ENCODE assay signal across 8 cellular contexts in genomic region chr7:128387663-128388485, GRCh38. TPM values are rescaled to one million over a fixed set of nuclear protein-coding genes. Genes with fewer than 3 reads are reported as not detected.
DNase-seq lines count a peak whose midpoint lies in the region; ATAC-seq and TF ChIP-seq lines count a peak whose summit lies in the region.

No MANE protein-coding gene starts in this region.

- no peaks in the 10 kb centered on the region for H3K36me3 Mint-ChIP-seq in activated T-cell treated with anti-CD3 and anti-CD28 coated beads, Interleukin-2, amount 50 U/mL, for 72 hours (ENCODE audit: insufficient read depth in 2 of 2)

- no peaks in the 10 kb centered on the region for H3K79me1 ChIP-seq in neuronal stem cell (ENCODE audit: low read depth, low read length)

- DNase-seq in BE2C (peak; percentile 93), HT-29 (ENCODE audit: low spot score) (peak; percentile 88), PC-9 (peak; percentile 49 to 72), fibroblast of pulmonary artery (ENCODE audit: low read depth) (peak; percentile 82), neuronal stem cell (ENCODE audit: low spot score) (peak; percentile 92), testis (peak; percentile 83)
- DNase-seq in activated T-cell treated with anti-CD3 and anti-CD28 coated beads, Interleukin-2, amount 50 U/mL, for 72 hours: peak; percentile 74 to 78

- CTCF ChIA-PET in PC-9 (lab: Charles Lee): interaction anchor here (0.6 to 3.2 kb wide), 10 partner anchors 32 to 830 kb away, joined by 3 to 56 read pairs (median 4); partner anchors contain the start of gene METTL2B

- peak overlapping the region; percentile 95 for H2BK15ac ChIP-seq in neuronal stem cell (ENCODE audit: low read length)

- TF ChIP-seq POLR2A in testis (IDR thresholded peaks at IDR 0.05): no peak

- no peaks in the 10 kb centered on the region for H3K27me3 ChIP-seq in BE2C
- H3K27me3 ChIP-seq in PC-9 (ENCODE audit: insufficient read depth, low read depth): no peaks in the 10 kb centered on the region
- H3K27me3 ChIP-seq in neuronal stem cell (ENCODE audit: control insufficient read depth in 3 of 3, insufficient read depth in 3 of 3, low read depth in 1 of 3, low read length in 3 of 3): peaks cover 0 to 25% (median 0%) of the 10 kb centered on the region in 3 experiments
- H3K27me3 ChIP-seq in testis: no peaks in the 10 kb centered on the region

- H3K4me3 ChIP-seq in BE2C (ENCODE audit: low read depth, low read length) (peak overlapping the region; percentile 54), PC-9 (no peak overlapping the region), fibroblast of pulmonary artery (replicated peaks; ENCODE audit: low read depth, low read length) (no peak overlapping the region), neuronal stem cell (ENCODE audit: low read length in 2 of 2) (no peak overlapping the region), testis (no peak overlapping the region)

- no peak overlapping the region for H3K4me3 Mint-ChIP-seq in activated T-cell treated with anti-CD3 and anti-CD28 coated beads, Interleukin-2, amount 50 U/mL, for 72 hours

- H4K91ac ChIP-seq in neuronal stem cell (ENCODE audit: low read depth, low read length, poor library complexity): no peak overlapping the region

- peak overlapping the region; percentile 96 for H2AK5ac ChIP-seq in neuronal stem cell (ENCODE audit: low read depth, low read length)

- no peaks in the 10 kb centered on the region for H4K20me1 ChIP-seq in PC-9 (ENCODE audit: insufficient read depth)

- ATAC-seq in GM19035 (IDR thresholded peaks at IDR 0.05; ENCODE audit: unreplicated experiment): peak; percentile 75
- ATAC-seq in activated T-cell treated with anti-CD3 and anti-CD28 coated beads, Interleukin-2, amount 50 U/mL, for 72 hours (replicated peaks in 1 of 2): peak; percentile 78 to 83

- no peak overlapping the region for H3K4ac ChIP-seq in neuronal stem cell (ENCODE audit: low read length)

- H3K9me3 ChIP-seq in BE2C: no peaks in the 10 kb centered on the region
- H3K9me3 ChIP-seq in PC-9 (ENCODE audit: insufficient read depth, low read depth): no peaks in the 10 kb centered on the region
- H3K9me3 ChIP-seq in neuronal stem cell (replicated peaks in 1 of 2; ENCODE audit: control insufficient read depth in 2 of 2, insufficient read depth in 1 of 2, low read depth in 1 of 2, low read length in 2 of 2): no peaks in the 10 kb centered on the region
- no peaks in the 10 kb centered on the region for H3K9me3 ChIP-seq in testis

- TF ChIP-seq CTCF in BE2C (IDR thresholded peaks at IDR 0.05; ENCODE audit: low read depth, low read length) (peak; percentile 95), PC-9 (conservative IDR thresholded peaks at IDR 0.05) (peak; percentile 85), fibroblast of pulmonary artery (IDR thresholded peaks at IDR 0.05; ENCODE audit: low read length, missing control alignments) (peak; percentile 89), testis (IDR thresholded peaks at IDR 0.05) (peak; percentile 64 to 78 (median 70))

- H4K8ac ChIP-seq in neuronal stem cell (ENCODE audit: low read depth, low read length): no peak overlapping the region

- H3F3A ChIP-seq in PC-9 (ENCODE audit: insufficient read depth, low read depth): peaks cover 25% of the 10 kb centered on the region; the same call in 1 of the 2 replicates

- peaks cover 4% of the 10 kb centered on the region for H3K4me1 Mint-ChIP-seq in activated T-cell treated with anti-CD3 and anti-CD28 coated beads, Interleukin-2, amount 50 U/mL, for 72 hours (ENCODE audit: low read depth)

- peaks cover 6% of the 10 kb centered on the region for H3K27me3 Mint-ChIP-seq in activated T-cell treated with anti-CD3 and anti-CD28 coated beads, Interleukin-2, amount 50 U/mL, for 72 hours (ENCODE audit: low read depth)

- H3K9me2 ChIP-seq in PC-9 (ENCODE audit: insufficient read depth): no peaks in the 10 kb centered on the region

- no peaks in the 10 kb centered on the region for H3K79me2 ChIP-seq in PC-9 (ENCODE audit: low read depth)

- no peak overlapping the region for H3K23ac ChIP-seq in neuronal stem cell (ENCODE audit: low read depth, low read length, poor library complexity)

- no peak overlapping the region for H3K18ac ChIP-seq in neuronal stem cell (ENCODE audit: low read length)

- BruUV-seq in PC-9 (replicated peaks; lab: Mats Ljungman, UMichigan): no TSS peak

- intact Hi-C loops in PC-9 (cut with micrococcal nuclease; ENCODE audit: unreplicated experiment) (loop anchor here (1.0 to 5.0 kb wide), 2 partner anchors 39 to 41 kb away; no protein-coding TSS in a partner anchor), testis (cut with DNase I; ENCODE audit: low total_unique reads) (no loop called here)

- no peak overlapping the region for H3K4me2 ChIP-seq in PC-9
- peak overlapping the region; percentile 13 for H3K4me2 ChIP-seq in neuronal stem cell (ENCODE audit: insufficient read depth, low read length, poor library complexity, severe bottlenecking)

- H3K9me3 Mint-ChIP-seq in activated T-cell treated with anti-CD3 and anti-CD28 coated beads, Interleukin-2, amount 50 U/mL, for 72 hours: no peaks in the 10 kb centered on the region

- no CpG with 5 or more reads among the region's 17 CpGs for WGBS in neuronal stem cell (ENCODE audit: extremely low coverage in 2 of 2, insufficient read length in 2 of 2, insufficient replicate concordance in 1 of 2), 2 donors
- 27 to 29% methylated on average over 17 of the region's 17 CpGs for WGBS in testis, 2 donors

- peak overlapping the region; percentile 50 for H2BK5ac ChIP-seq in neuronal stem cell (ENCODE audit: low read length)

- peaks cover 28% of the 10 kb centered on the region for H3K4me1 ChIP-seq in BE2C
- peaks cover 29% of the 10 kb centered on the region for H3K4me1 ChIP-seq in PC-9 (replicated peaks; ENCODE audit: insufficient read depth)
- H3K4me1 ChIP-seq in neuronal stem cell (ENCODE audit: control insufficient read depth in 2 of 2, insufficient read depth in 1 of 2, low read depth in 1 of 2, low read length in 2 of 2): peaks cover 29 to 31% of the 10 kb centered on the region in 2 donors
- peaks cover 3% of the 10 kb centered on the region for H3K4me1 ChIP-seq in testis

- no peak overlapping the region for H3K14ac ChIP-seq in neuronal stem cell (ENCODE audit: low read length)

- H2BK120ac ChIP-seq in neuronal stem cell (ENCODE audit: low read depth, low read length): no peak overlapping the region

- H2AFZ ChIP-seq in PC-9 (no peak overlapping the region), neuronal stem cell (ENCODE audit: low read length) (peak overlapping the region; percentile 73)

- H3K36me3 ChIP-seq in BE2C: peaks cover 8% of the 10 kb centered on the region
- H3K36me3 ChIP-seq in PC-9 (ENCODE audit: low read depth): no peaks in the 10 kb centered on the region
- peaks cover 0 to 7% of the 10 kb centered on the region in 2 donors for H3K36me3 ChIP-seq in neuronal stem cell (replicated peaks in 1 of 2; ENCODE audit: control insufficient read depth in 2 of 2, insufficient read depth in 2 of 2, low read length in 2 of 2)
- H3K36me3 ChIP-seq in testis (ENCODE audit: low read depth, missing control alignments): no peaks in the 10 kb centered on the region

- H3K9ac ChIP-seq in neuronal stem cell (ENCODE audit: low read depth, low read length, poor library complexity): no peak overlapping the region

- POLR2A ChIA-PET in PC-9 (lab: Charles Lee; ENCODE audit: unreplicated experiment): interaction anchor here (0.5 kb wide), 1 partner anchor 22 kb away, joined by 9 read pairs; the partner anchor contains the start of gene IMPDH1

- no peak overlapping the region for H2BK12ac ChIP-seq in neuronal stem cell (ENCODE audit: low read length)

- H3K27ac ChIP-seq in PC-9 (no peak overlapping the region), neuronal stem cell (replicated peaks; ENCODE audit: low read length) (peak overlapping the region; percentile 2), testis (no peak overlapping the region)

- no peak overlapping the region for H3K27ac Mint-ChIP-seq in activated T-cell treated with anti-CD3 and anti-CD28 coated beads, Interleukin-2, amount 50 U/mL, for 72 hours

RNA-seq across cellular contexts. Expression of gene IMPDH1, which starts 21.9 kb away (rescaled TPM):
- 265 TPM for polyA plus RNA-seq in BE2C (2012; ENCODE audit: insufficient read depth, insufficient read length, low read depth)
- total RNA-seq in HT-29 (2014; rRNA removed; shearing (Covaris generic)): 188 and 199 TPM in 2 replicates
- total RNA-seq in PC-9 (2021): 119 and 123 TPM in 2 replicates
- total RNA-seq in activated T-cell treated with anti-CD3 and anti-CD28 coated beads, Interleukin-2, amount 50 U/mL, for 72 hours: 10 to 100 TPM; 39.5 to 41.3 TPM
- polyA plus RNA-seq in neuronal stem cell (2013, experiment 1 of 2): 39.6 TPM
- 38.1 TPM for polyA plus RNA-seq in neuronal stem cell (2013, experiment 2 of 2)
- 10 to 100 TPM; 48.3 to 64.5 TPM for total RNA-seq in testis
- polyA plus RNA-seq in testis (ENCODE audit: insufficient read depth, low read depth, low replicate concordance): 32.3 TPM

RNA-seq across cellular contexts. Expression of gene PRRT4, which starts 26.4 kb away (rescaled TPM):
- 252 TPM for polyA plus RNA-seq in BE2C (2012; ENCODE audit: insufficient read depth, insufficient read length, low read depth)
- total RNA-seq in HT-29 (2014; rRNA removed; shearing (Covaris generic)): 0.16 TPM in 1 of 2 replicates, not detected in the other
- 0.26 and 0.70 TPM in 2 replicates for total RNA-seq in PC-9 (2021)
- under 1 TPM; 0.14 to 0.70 TPM for total RNA-seq in activated T-cell treated with anti-CD3 and anti-CD28 coated beads, Interleukin-2, amount 50 U/mL, for 72 hours
- 1.2 TPM for polyA plus RNA-seq in neuronal stem cell (2013, experiment 1 of 2)
- 1.4 TPM for polyA plus RNA-seq in neuronal stem cell (2013, experiment 2 of 2)
- total RNA-seq in testis: 1 to 10 TPM in 1 of 2 donors, under 1 TPM in 1; 0.16 to 1.1 TPM
- 1.1 TPM for polyA plus RNA-seq in testis (ENCODE audit: insufficient read depth, low read depth, low replicate concordance)

RNA-seq across cellular contexts. Expression of gene RBM28, which starts 44.2 kb away (rescaled TPM):
- polyA plus RNA-seq in BE2C (2012; ENCODE audit: insufficient read depth, insufficient read length, low read depth): 43.9 TPM
- total RNA-seq in HT-29 (2014; rRNA removed; shearing (Covaris generic)): 24.6 and 26.9 TPM in 2 replicates
- 59.6 and 61.1 TPM in 2 replicates for total RNA-seq in PC-9 (2021)
- total RNA-seq in activated T-cell treated with anti-CD3 and anti-CD28 coated beads, Interleukin-2, amount 50 U/mL, for 72 hours: 10 to 100 TPM; 38.9 to 52.3 TPM
- 28.9 TPM for polyA plus RNA-seq in neuronal stem cell (2013, experiment 1 of 2)
- polyA plus RNA-seq in neuronal stem cell (2013, experiment 2 of 2): 28.7 TPM
- 10 to 100 TPM; 54.5 to 58.3 TPM for total RNA-seq in testis
- polyA plus RNA-seq in testis (ENCODE audit: insufficient read depth, low read depth, low replicate concordance): 25.7 TPM
